In genomic region chr20:62386383-62387218, GRCh38 we compare ENCODE assay signal across 1 cellular context.
A peak's percentile ranks its signal among the peaks of the same experiment; 100 is the strongest.
TF ChIP-seq lines count a peak whose summit lies in the region.

Gene RPS21, plus strand, starts transcription at chr20:62387103. Its CDS starts 236 bp downstream, at chr20:62387339.

TF ChIP-seq in K562, 482 proteins besides CTCF, POLR2A, EP300 and RAD21 (continued from another document):
- TF ChIP-seq REST (CRISPR knock-in tag; IDR thresholded peaks at IDR 0.05; ENCODE audit: low read depth) (0 out of 2 replicates have a peak, but pooled peaks have one; percentile 21), FOSL1 (tag; conservative IDR thresholded peaks at IDR 0.05) (peak; percentile 54), ZNF57 (CRISPR knock-in tag; IDR thresholded peaks at IDR 0.05) (no peak), SREBF1 (IDR thresholded peaks at IDR 0.05; ENCODE audit: borderline replicate concordance, low read depth, low read length) (0 out of 2 replicates have a peak, but pooled peaks have one; percentile 33), SRF (CRISPR knock-in tag; IDR thresholded peaks at IDR 0.05) (no peak; a peak in 1 of 4 replicates), ZNF551 (CRISPR knock-in tag; IDR thresholded peaks at IDR 0.05) (no peak), ZNF134 (CRISPR knock-in tag; conservative IDR thresholded peaks at IDR 0.05) (no peak), BHLHE40 (IDR thresholded peaks at IDR 0.05; ENCODE audit: low read length) (no peak), PTRF (tag; IDR thresholded peaks at IDR 0.05) (no peak), BACH1 (tag; IDR thresholded peaks at IDR 0.05) (no peak), ATF7 (IDR thresholded peaks at IDR 0.05) (peak; percentile 74), POLR2B (IDR thresholded peaks at IDR 0.05; ENCODE audit: low read depth, partially characterized antibody) (peak; percentile 86), THRA (IDR thresholded peaks at IDR 0.05) (no peak), CREB5 (CRISPR knock-in tag; IDR thresholded peaks at IDR 0.05) (no peak), POLR2G (IDR thresholded peaks at IDR 0.05; ENCODE audit: low read depth, low read length) (peak; percentile 96), OTX1 (CRISPR knock-in tag; IDR thresholded peaks at IDR 0.05) (no peak), ZNF12 (CRISPR knock-in tag; IDR thresholded peaks at IDR 0.05) (no peak), TEAD2 (tag; IDR thresholded peaks at IDR 0.05) (no peak), ZNF561 (CRISPR knock-in tag; conservative IDR thresholded peaks at IDR 0.05) (no peak), ARID2 (IDR thresholded peaks at IDR 0.05) (no peak), KAT2B (IDR thresholded peaks at IDR 0.05; ENCODE audit: low read depth, low read length) (no peak), ARID3A (IDR thresholded peaks at IDR 0.05; ENCODE audit: borderline replicate concordance, low read depth, low read length) (no peak), ATF3 (IDR thresholded peaks at IDR 0.05) (no peak), ATF3 (CRISPR knock-in tag; conservative IDR thresholded peaks at IDR 0.05) (no peak), SRSF3 (IDR thresholded peaks at IDR 0.05; ENCODE audit: insufficient read depth, low read length) (no peak), LCOR (CRISPR knock-in tag; IDR thresholded peaks at IDR 0.05) (peak; percentile 58; the same call in 1 of the 2 replicates), ZFP1 (CRISPR knock-in tag; IDR thresholded peaks at IDR 0.05) (no peak), MTF1 (CRISPR knock-in tag; IDR thresholded peaks at IDR 0.05; ENCODE audit: borderline replicate concordance) (no peak), ZBTB11 (CRISPR knock-in tag; IDR thresholded peaks at IDR 0.05) (peak in 1 of 3 experiments; percentile 85; a peak in 2 of 6 replicates), SMAD4 (CRISPR knock-in tag; conservative IDR thresholded peaks at IDR 0.05) (no peak; the same call in 1 of the 2 replicates), ZNF436 (CRISPR knock-in tag; IDR thresholded peaks at IDR 0.05) (no peak), AFF1 (IDR thresholded peaks at IDR 0.05; ENCODE audit: low read depth in 1 of 2, partially characterized antibody in 2 of 2) (no peak), ELF2 (CRISPR knock-in tag; IDR thresholded peaks at IDR 0.05) (peak; percentile 35; the same call in 1 of the 2 replicates), ZBTB1 (CRISPR knock-in tag; IDR thresholded peaks at IDR 0.05; ENCODE audit: borderline replicate concordance, low read depth) (no peak; the same call in 1 of the 2 replicates), PHF8 (IDR thresholded peaks at IDR 0.05; ENCODE audit: borderline replicate concordance, low read length) (peak; percentile 81; the same call in 1 of the 2 replicates), FOXO4 (CRISPR knock-in tag; IDR thresholded peaks at IDR 0.05) (no peak), ID3 (CRISPR knock-in tag; IDR thresholded peaks at IDR 0.05) (no peak), ID3 (tag; IDR thresholded peaks at IDR 0.05) (no peak), SNRNP70 (optimal IDR thresholded peaks at IDR 0.05; ENCODE audit: low read depth, low read length) (no peak), FOXK1 (CRISPR knock-in tag; IDR thresholded peaks at IDR 0.05; ENCODE audit: borderline replicate concordance) (no peak), DNMT1 (IDR thresholded peaks at IDR 0.05) (no peak)
